Comparison of ENCODE assay signal across 33 cellular contexts in the genomic region with DNA sequence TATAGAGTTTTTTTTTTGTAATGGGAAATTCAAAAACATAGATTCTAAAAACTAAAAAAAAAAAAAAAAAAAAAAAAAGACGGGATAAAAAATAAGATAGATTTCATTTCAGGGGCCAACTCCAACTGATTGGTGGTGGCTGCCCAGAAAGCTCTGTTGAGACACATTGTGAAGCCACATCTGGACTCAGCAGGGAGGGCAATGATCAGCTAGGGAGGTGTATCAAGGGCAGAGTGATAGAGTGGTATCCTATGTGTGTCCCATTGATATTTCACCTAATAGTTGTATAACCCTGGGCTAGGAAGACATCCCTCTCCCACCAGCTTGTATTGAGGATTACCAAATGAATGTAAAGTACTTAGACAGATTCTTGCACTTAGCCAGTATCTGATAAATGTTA.
"Had no signal": no experiment of that assay in that cellular context is flagged by ENCODE, and none has a peak within 500 bp of the region (broad histone marks: within the 10 kb centered on the region; RNA-seq: fewer than 3 reads in every experiment).

No MANE protein-coding gene starts in this region.

- H3K4me1 ChIP-seq: ascending aorta, breast epithelium had no signal

- H3K9me3 ChIP-seq: ascending aorta, breast epithelium had no signal

- H3K36me3 Mint-ChIP-seq: activated CD8-positive, alpha-beta memory T cell treated with anti-CD3 and anti-CD28 coated beads, Interleukin-2, amount 10 ng/mL, durations not matched to agents 7 days and 5 days; activated naive CD4-positive, alpha-beta T cell treated with anti-CD3 and anti-CD28 coated beads, Interleukin-2, amount 10 ng/mL, durations not matched to agents 7 days and 5 days; activated naive CD4-positive, alpha-beta T cell treated with anti-CD3 and anti-CD28 coated beads, Interleukin-2, amount 50 U/mL, for 24 hours; activated naive CD8-positive, alpha-beta T cell; activated naive CD8-positive, alpha-beta T cell treated with anti-CD3 and anti-CD28 coated beads, Interleukin-2, amount 10 ng/mL, durations not matched to agents 7 days and 5 days had no signal

- H3K36me3 ChIP-seq: ascending aorta, brain microvascular endothelial cell, breast epithelium had no signal

- H3K27me3 ChIP-seq: ascending aorta, brain microvascular endothelial cell, breast epithelium had no signal

- DNase-seq: activated B cell treated with CpG ODN at 0.5 μM for 24 hours; activated CD4-positive, alpha-beta memory T cell treated with anti-CD3 and anti-CD28 coated beads, Interleukin-2, amount 10 ng/mL, durations not matched to agents 7 days and 5 days; activated CD4-positive, alpha-beta T cell treated with anti-CD3 and anti-CD28 coated beads for 4 hours; activated CD4-positive, alpha-beta T cell treated with anti-CD3 and anti-CD28 coated beads, Interleukin-2, amount 10 ng/mL, durations not matched to agents 7 days and 5 days; activated CD4-positive, alpha-beta T cell treated with anti-CD3 and anti-CD28 coated beads, Interleukin-2, amount 50 U/mL, for 48 hours; activated CD4-positive, CD25-positive, alpha-beta regulatory T cell treated with anti-CD3 and anti-CD28 coated beads, Interleukin-2, amount 50 U/mL, for 72 hours; activated CD8-positive, alpha-beta memory T cell treated with anti-CD3 and anti-CD28 coated beads for 24 hours; activated CD8-positive, alpha-beta memory T cell treated with anti-CD3 and anti-CD28 coated beads, Interleukin-2, amount 10 ng/mL, durations not matched to agents 7 days and 5 days; activated CD8-positive, alpha-beta memory T cell treated with anti-CD3 and anti-CD28 coated beads, Interleukin-2, amount 50 U/mL, for 48 hours; activated CD8-positive, alpha-beta T cell treated with anti-CD3 and anti-CD28 coated beads, Interleukin-2, amount 10 ng/mL, durations not matched to agents 7 days and 5 days; activated effector memory CD4-positive, alpha-beta T cell treated with Interleukin-2 at 50 U/mL for 16 hours; activated gamma-delta T cell; activated naive CD4-positive, alpha-beta T cell treated with anti-CD3 and anti-CD28 coated beads, Interleukin-2, amount 10 ng/mL, durations not matched to agents 7 days and 5 days; activated naive CD4-positive, alpha-beta T cell treated with Interleukin-2 at 50 U/mL for 16 hours; activated naive CD8-positive, alpha-beta T cell treated with anti-CD3 and anti-CD28 coated beads, Interleukin-2, amount 10 ng/mL, durations not matched to agents 7 days and 5 days; activated naive CD8-positive, alpha-beta T cell treated with anti-CD3 and anti-CD28 coated beads, Interleukin-2, amount 50 U/mL, for 24 hours; activated T-cell treated with anti-CD3 and anti-CD28 coated beads, Interleukin-2, amount 50 U/mL, for 24 hours; activated T-cell treated with anti-CD3 and anti-CD28 coated beads, Interleukin-2, amount 50 U/mL, for 48 hours; amygdala; anterior cingulate cortex; brain microvascular endothelial cell; central memory CD4-positive, alpha-beta T cell; T-helper 1 cell; T-helper 2 cell; T-helper 9 cell had no signal

- H3K4me3 Mint-ChIP-seq: activated B cell treated with CpG ODN at 0.5 μM for 24 hours; activated CD4-positive, alpha-beta memory T cell treated with anti-CD3 and anti-CD28 coated beads, Interleukin-2, amount 10 ng/mL, durations not matched to agents 7 days and 5 days; activated CD4-positive, alpha-beta T cell treated with anti-CD3 and anti-CD28 coated beads, Interleukin-2, amount 10 ng/mL, durations not matched to agents 7 days and 5 days; activated CD8-positive, alpha-beta memory T cell treated with anti-CD3 and anti-CD28 coated beads, Interleukin-2, amount 10 ng/mL, durations not matched to agents 7 days and 5 days; activated CD8-positive, alpha-beta T cell treated with anti-CD3 and anti-CD28 coated beads, Interleukin-2, amount 10 ng/mL, durations not matched to agents 7 days and 5 days; activated naive CD4-positive, alpha-beta T cell treated with anti-CD3 and anti-CD28 coated beads, Interleukin-2, amount 10 ng/mL, durations not matched to agents 7 days and 5 days; activated naive CD4-positive, alpha-beta T cell treated with anti-CD3 and anti-CD28 coated beads, Interleukin-2, amount 50 U/mL, for 24 hours; activated naive CD8-positive, alpha-beta T cell; activated naive CD8-positive, alpha-beta T cell treated with anti-CD3 and anti-CD28 coated beads, Interleukin-2, amount 10 ng/mL, durations not matched to agents 7 days and 5 days; activated naive CD8-positive, alpha-beta T cell treated with anti-CD3 and anti-CD28 coated beads, Interleukin-2, amount 50 U/mL, for 24 hours; activated T-cell treated with anti-CD3 and anti-CD28 coated beads, Interleukin-2, amount 50 U/mL, for 24 hours; T-helper 1 cell treated with Interleukin-12 subunit alpha and Interleukin-12 subunit beta and Interleukin-4 antibody, amounts not matched to agents 30 μg/mL and 1 μg/mL, for 36 hours; T-helper 2 cell treated with Interferon-gamma antibody and Interleukin-4, amounts not matched to agents 5 μg/mL and 100 μg/mL, for 36 hours had no signal

- ATAC-seq: activated CD8-positive, alpha-beta memory T cell treated with anti-CD3 and anti-CD28 coated beads, Interleukin-2, amount 10 ng/mL, durations not matched to agents 7 days and 5 days; activated CD8-positive, alpha-beta T cell treated with anti-CD3 and anti-CD28 coated beads, Interleukin-2, amount 10 ng/mL, durations not matched to agents 7 days and 5 days; activated naive CD8-positive, alpha-beta T cell treated with anti-CD3 and anti-CD28 coated beads, Interleukin-2, amount 50 U/mL, for 24 hours had no signal

- H3K4me3 ChIP-seq: ascending aorta, breast epithelium had no signal

- H3K9me3 Mint-ChIP-seq: activated CD4-positive, alpha-beta memory T cell treated with anti-CD3 and anti-CD28 coated beads, Interleukin-2, amount 10 ng/mL, durations not matched to agents 7 days and 5 days; activated CD4-positive, alpha-beta T cell treated with anti-CD3 and anti-CD28 coated beads, Interleukin-2, amount 10 ng/mL, durations not matched to agents 7 days and 5 days; activated naive CD4-positive, alpha-beta T cell treated with anti-CD3 and anti-CD28 coated beads, Interleukin-2, amount 10 ng/mL, durations not matched to agents 7 days and 5 days; activated naive CD8-positive, alpha-beta T cell treated with anti-CD3 and anti-CD28 coated beads, Interleukin-2, amount 50 U/mL, for 24 hours; activated T-cell treated with anti-CD3 and anti-CD28 coated beads, Interleukin-2, amount 50 U/mL, for 24 hours; activated T-helper 2 cell treated with anti-CD3 and anti-CD28 coated beads, Interferon-gamma antibody, Interleukin-2, Interleukin-4, amounts not matched to agents 10 μg/mL and 5 μg/mL and 100 μg/mL, durations not matched to agents 14 hours and 24 hours and 36 hours; T-helper 1 cell treated with Interleukin-12 subunit alpha and Interleukin-12 subunit beta and Interleukin-4 antibody, amounts not matched to agents 30 μg/mL and 1 μg/mL, for 36 hours; T-helper 2 cell treated with Interferon-gamma antibody and Interleukin-4, amounts not matched to agents 5 μg/mL and 100 μg/mL, for 36 hours had no signal

- H3K27ac Mint-ChIP-seq: activated B cell treated with CpG ODN at 0.5 μM for 24 hours; activated CD4-positive, alpha-beta memory T cell treated with anti-CD3 and anti-CD28 coated beads, Interleukin-2, amount 10 ng/mL, durations not matched to agents 7 days and 5 days; activated CD4-positive, alpha-beta T cell treated with anti-CD3 and anti-CD28 coated beads, Interleukin-2, amount 10 ng/mL, durations not matched to agents 7 days and 5 days; activated CD8-positive, alpha-beta memory T cell treated with anti-CD3 and anti-CD28 coated beads, Interleukin-2, amount 10 ng/mL, durations not matched to agents 7 days and 5 days; activated CD8-positive, alpha-beta T cell treated with anti-CD3 and anti-CD28 coated beads, Interleukin-2, amount 10 ng/mL, durations not matched to agents 7 days and 5 days; activated naive CD4-positive, alpha-beta T cell treated with anti-CD3 and anti-CD28 coated beads, Interleukin-2, amount 10 ng/mL, durations not matched to agents 7 days and 5 days; activated naive CD4-positive, alpha-beta T cell treated with anti-CD3 and anti-CD28 coated beads, Interleukin-2, amount 50 U/mL, for 24 hours; activated naive CD8-positive, alpha-beta T cell; activated naive CD8-positive, alpha-beta T cell treated with anti-CD3 and anti-CD28 coated beads, Interleukin-2, amount 10 ng/mL, durations not matched to agents 7 days and 5 days; activated naive CD8-positive, alpha-beta T cell treated with anti-CD3 and anti-CD28 coated beads, Interleukin-2, amount 50 U/mL, for 24 hours; activated T-cell treated with anti-CD3 and anti-CD28 coated beads, Interleukin-2, amount 50 U/mL, for 24 hours; activated T-helper 2 cell treated with anti-CD3 and anti-CD28 coated beads, Interferon-gamma antibody, Interleukin-2, Interleukin-4, amounts not matched to agents 10 μg/mL and 5 μg/mL and 100 μg/mL, durations not matched to agents 14 hours and 24 hours and 36 hours; T-helper 1 cell treated with Interleukin-12 subunit alpha and Interleukin-12 subunit beta and Interleukin-4 antibody, amounts not matched to agents 30 μg/mL and 1 μg/mL, for 36 hours; T-helper 2 cell treated with Interferon-gamma antibody and Interleukin-4, amounts not matched to agents 5 μg/mL and 100 μg/mL, for 36 hours had no signal

- H3K27ac ChIP-seq: ascending aorta, brain microvascular endothelial cell, breast epithelium, VCaP had no signal

- H3K4me1 Mint-ChIP-seq: activated B cell treated with CpG ODN at 0.5 μM for 24 hours; activated CD4-positive, alpha-beta memory T cell treated with anti-CD3 and anti-CD28 coated beads, Interleukin-2, amount 10 ng/mL, durations not matched to agents 7 days and 5 days; activated CD4-positive, alpha-beta T cell treated with anti-CD3 and anti-CD28 coated beads, Interleukin-2, amount 10 ng/mL, durations not matched to agents 7 days and 5 days; activated CD8-positive, alpha-beta memory T cell treated with anti-CD3 and anti-CD28 coated beads, Interleukin-2, amount 10 ng/mL, durations not matched to agents 7 days and 5 days; activated naive CD4-positive, alpha-beta T cell treated with anti-CD3 and anti-CD28 coated beads, Interleukin-2, amount 10 ng/mL, durations not matched to agents 7 days and 5 days; activated naive CD4-positive, alpha-beta T cell treated with anti-CD3 and anti-CD28 coated beads, Interleukin-2, amount 50 U/mL, for 24 hours; activated naive CD8-positive, alpha-beta T cell treated with anti-CD3 and anti-CD28 coated beads, Interleukin-2, amount 10 ng/mL, durations not matched to agents 7 days and 5 days; activated naive CD8-positive, alpha-beta T cell treated with anti-CD3 and anti-CD28 coated beads, Interleukin-2, amount 50 U/mL, for 24 hours had no signal
